Comparison of ENCODE assay signal across 8 cellular contexts in genomic region chr2:135531231-135532197, GRCh38. TPM values are rescaled to one million over a fixed set of nuclear protein-coding genes. Genes with fewer than 3 reads are reported as not detected.
DNase-seq lines count a peak whose midpoint lies in the region; ATAC-seq and TF ChIP-seq lines count a peak whose summit lies in the region.

TSS of gene R3HDM1 (plus strand) at chr2:135531484. CDS start at chr2:135604846, 73,362 bp downstream.

- H3K36me3 Mint-ChIP-seq in GM23338 (ENCODE audit: low read depth) = peaks cover 21% of the 10 kb centered on the region
- no peaks in the 10 kb centered on the region for H3K36me3 Mint-ChIP-seq in naive B cell
- H3K36me3 Mint-ChIP-seq in stimulated activated memory B cell treated with anti-CD40 and anti-IgM and Interleukin-4, amounts not matched to agents 10 μg/mL and 1 μg/mL and 100 μg/mL, for 72 hours = no peaks in the 10 kb centered on the region

- peak in 1 of 2 experiments; percentile 50; a peak in 3 of 4 replicates for TF ChIP-seq CTCF in GM23338 (conservative IDR thresholded peaks at IDR 0.05; ENCODE audit: low read depth in 2 of 2)

- H3K4me3 ChIP-seq in GM23338 = peak within 1 kb of the TSS; percentile 72

- H3K4me2 ChIP-seq in GM23338 = peak within 1 kb of the TSS; percentile 90

- H3K9me2 ChIP-seq in GM23338 (ENCODE audit: insufficient read depth) = no peaks in the 10 kb centered on the region

- H3K4me1 ChIP-seq in GM23338 (ENCODE audit: insufficient read depth) = 0 out of 2 replicates have a peak, but pooled peaks cover 7% of the 10 kb centered on the region

- H3F3A ChIP-seq in GM23338 (replicated peaks; ENCODE audit: low read depth) = no peaks in the 10 kb centered on the region

- ATAC-seq in GM23338 (peak; percentile 84), naive B cell (ENCODE audit: low read depth in 2 of 2) (peak; percentile 75 to 77)
- ATAC-seq in stimulated activated memory B cell treated with anti-CD40 and anti-IgM and Interleukin-4, amounts not matched to agents 10 μg/mL and 1 μg/mL and 100 μg/mL, for 72 hours = peak; percentile 95

- H4K20me1 ChIP-seq in GM23338 (replicated peaks; ENCODE audit: insufficient read depth) = peaks cover 3% of the 10 kb centered on the region

- peak within 1 kb of the TSS; percentile 6 for H2AFZ ChIP-seq in GM23338

- peaks cover 80% of the 10 kb centered on the region for H3K79me2 ChIP-seq in GM23338 (replicated peaks; ENCODE audit: insufficient read depth)

- H3K36me3 ChIP-seq in GM23338 (ENCODE audit: insufficient read depth) = no peaks in the 10 kb centered on the region

- H3K4me1 Mint-ChIP-seq in GM23338 (peaks cover 5% of the 10 kb centered on the region; the same call in 2 of the 3 replicates), naive B cell (peaks cover 6 to 12% (median 7%) of the 10 kb centered on the region in 3 donors)
- peaks cover 34% of the 10 kb centered on the region for H3K4me1 Mint-ChIP-seq in stimulated activated memory B cell treated with anti-CD40 and anti-IgM and Interleukin-4, amounts not matched to agents 10 μg/mL and 1 μg/mL and 100 μg/mL, for 72 hours

- H3K27ac Mint-ChIP-seq in GM23338 = peak within 1 kb of the TSS; percentile 89
- H3K27ac Mint-ChIP-seq in naive B cell = peak within 1 kb of the TSS in 2 of 6 donors; percentile 67 to 90
- H3K27ac Mint-ChIP-seq in stimulated activated memory B cell treated with anti-CD40 and anti-IgM and Interleukin-4, amounts not matched to agents 10 μg/mL and 1 μg/mL and 100 μg/mL, for 72 hours = no peak within 1 kb of the TSS

- no peaks in the 10 kb centered on the region for H3K27me3 ChIP-seq in GM23338 (ENCODE audit: insufficient read depth)

- DNase-seq in EL (peak; percentile 100), GM23338 (ENCODE audit: low spot score) (peak; percentile 100), LHCN-M2 (ENCODE audit: low read depth) (peak; percentile 100), RPMI8226 (peak; percentile 100), fibroblast of gingiva (ENCODE audit: low read depth) (peak; percentile 100), naive B cell (peak; percentile 96)
- peak; percentile 79 to 87 for DNase-seq in activated T-helper 1 cell treated with anti-CD3 and anti-CD28 coated beads, Interleukin-2, amount 50 U/mL, for 16 hours (ENCODE audit: low read depth in 1 of 2, low spot score in 1 of 2)

- H3K27ac ChIP-seq in GM23338 (ENCODE audit: low read depth) = peak within 1 kb of the TSS; percentile 52

- peaks cover 8% of the 10 kb centered on the region; the same call in 2 of the 3 replicates for H3K9me3 Mint-ChIP-seq in GM23338
- no peaks in the 10 kb centered on the region for H3K9me3 Mint-ChIP-seq in naive B cell
- H3K9me3 Mint-ChIP-seq in stimulated activated memory B cell treated with anti-CD40 and anti-IgM and Interleukin-4, amounts not matched to agents 10 μg/mL and 1 μg/mL and 100 μg/mL, for 72 hours = no peaks in the 10 kb centered on the region

- H3K4me3 Mint-ChIP-seq in GM23338 = no peak within 1 kb of the TSS; the same call in 2 of the 3 replicates
- no peak within 1 kb of the TSS for H3K4me3 Mint-ChIP-seq in naive B cell
- H3K4me3 Mint-ChIP-seq in stimulated activated memory B cell treated with anti-CD40 and anti-IgM and Interleukin-4, amounts not matched to agents 10 μg/mL and 1 μg/mL and 100 μg/mL, for 72 hours = no peak within 1 kb of the TSS

- peaks cover 4% of the 10 kb centered on the region for H3K27me3 Mint-ChIP-seq in GM23338 (ENCODE audit: insufficient read depth, low read depth, poor library complexity)
- no peaks in the 10 kb centered on the region for H3K27me3 Mint-ChIP-seq in naive B cell
- H3K27me3 Mint-ChIP-seq in stimulated activated memory B cell treated with anti-CD40 and anti-IgM and Interleukin-4, amounts not matched to agents 10 μg/mL and 1 μg/mL and 100 μg/mL, for 72 hours = no peaks in the 10 kb centered on the region

TF ChIP-seq in GM23338, 12 proteins besides CTCF, POLR2A, EP300 and RAD21:
- peak; percentile 54 for TF ChIP-seq POLR2AphosphoS5 (IDR thresholded peaks at IDR 0.05; ENCODE audit: low read depth)
- TF ChIP-seq ZNF331 (CRISPR knock-in tag; IDR thresholded peaks at IDR 0.05; ENCODE audit: low read depth) = no peak
- TF ChIP-seq, protein P1, sequence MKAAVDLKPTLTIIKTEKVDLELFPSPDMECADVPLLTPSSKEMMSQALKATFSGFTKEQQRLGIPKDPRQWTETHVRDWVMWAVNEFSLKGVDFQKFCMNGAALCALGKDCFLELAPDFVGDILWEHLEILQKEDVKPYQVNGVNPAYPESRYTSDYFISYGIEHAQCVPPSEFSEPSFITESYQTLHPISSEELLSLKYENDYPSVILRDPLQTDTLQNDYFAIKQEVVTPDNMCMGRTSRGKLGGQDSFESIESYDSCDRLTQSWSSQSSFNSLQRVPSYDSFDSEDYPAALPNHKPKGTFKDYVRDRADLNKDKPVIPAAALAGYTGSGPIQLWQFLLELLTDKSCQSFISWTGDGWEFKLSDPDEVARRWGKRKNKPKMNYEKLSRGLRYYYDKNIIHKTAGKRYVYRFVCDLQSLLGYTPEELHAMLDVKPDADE (IDR thresholded peaks at IDR 0.05) = no peak
- peak; percentile 29; the same call in 1 of the 2 replicates for TF ChIP-seq CREB1 (CRISPR knock-in tag; IDR thresholded peaks at IDR 0.05; ENCODE audit: low read depth)
- TF ChIP-seq NANOG (IDR thresholded peaks at IDR 0.05; ENCODE audit: borderline replicate concordance) = no peak
- peak; percentile 13 for TF ChIP-seq REST (IDR thresholded peaks at IDR 0.05; ENCODE audit: unreplicated experiment)
TF ChIP-seq in GM23338: peak in this region for 3.

RNA-seq across cellular contexts. Expression of gene R3HDM1, which starts in this region (rescaled TPM):
- total RNA-seq in GM23338 (2014; rRNA removed; shearing (Covaris generic)) = 63.1 and 65.2 TPM in 2 replicates
- polyA plus RNA-seq in GM23338 (2016; fragmentation: Nextera tagmentation; extraction: Ambion mirVana) = 87.6 and 88.8 TPM in 2 replicates
- 9.0 and 11.7 TPM in 2 replicates for total RNA-seq in LHCN-M2 (2014; rRNA removed)
- 13.6 TPM for polyA plus RNA-seq in LHCN-M2 (2012)
- polyA plus RNA-seq in naive B cell (ENCODE audit: low read depth in 6 of 6) = 10 to 100 TPM; 11.3 to 29.8 (median 14.7) TPM

Comparison
In these comparisons a context has a peak if more than half of its experiments do, and no peak if none do; other contexts are left out.
1. Peak in every context shown above with its lines: DNase-seq, ATAC-seq, H3K4me3 ChIP-seq and H3K27ac ChIP-seq.